ENCODE assay signal across 18 cellular contexts in the genomic region with DNA sequence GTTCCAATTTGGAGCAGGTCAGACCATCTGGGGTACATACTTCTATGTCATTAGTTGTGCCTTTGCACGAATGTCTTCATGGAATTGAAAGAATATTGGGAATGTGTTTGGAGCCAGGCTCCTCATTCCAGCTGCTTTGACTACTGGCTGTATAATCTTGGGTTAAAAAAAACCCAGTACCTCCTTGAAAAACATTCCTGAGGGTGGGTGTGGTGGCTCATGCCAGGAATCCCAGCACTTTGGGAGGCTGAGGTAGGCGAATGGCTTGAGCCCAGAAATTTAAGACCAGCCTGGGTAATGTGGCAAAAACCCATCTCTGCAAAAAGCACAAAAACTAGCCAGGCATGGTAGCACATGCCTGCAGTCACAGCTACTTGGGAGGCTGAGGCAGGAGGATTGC.
DNase-seq lines count a peak whose midpoint lies in the region; ATAC-seq, FAIRE-seq and TF ChIP-seq lines count a peak whose summit lies in the region.
"Had no signal": no experiment of that assay in that cellular context is flagged by ENCODE, and none has a peak within 500 bp of the region (broad histone marks: within the 10 kb centered on the region; RNA-seq: fewer than 3 reads in every experiment).

No MANE protein-coding gene starts in this region.

- peak; percentile 59 for ATAC-seq in GM23338
- ATAC-seq in activated CD4-positive, CD25-positive, alpha-beta regulatory T cell treated with anti-CD3 and anti-CD28 coated beads, Interleukin-2, amount 50 U/mL, for 24 hours, result no peak

- H3F3A ChIP-seq in GM23338 (replicated peaks; ENCODE audit: low read depth), result no peaks in the 10 kb centered on the region
- H3F3A ChIP-seq in neural progenitor cell (ENCODE audit: low read depth), result no peaks in the 10 kb centered on the region

- POLR2A ChIA-PET in H1 (lab: Charles Lee; ENCODE audit: partially characterized antibody), result no interaction called here

- peak; percentile 55 for DNase-seq in GM23338 (ENCODE audit: low spot score)
- DNase-seq in H1 (ENCODE audit: low read depth in 1 of 2, low spot score in 2 of 2), result no peak
- DNase-seq in neural progenitor cell (ENCODE audit: low spot score), result peak; percentile 27
- no peak for DNase-seq in adrenal gland
- DNase-seq in colonic mucosa, result no peak
- DNase-seq: C1 segment of cervical spinal cord; Caco-2; CD4-positive, alpha-beta memory T cell; DMS153; DND-41; EL; GF-D8; GOT3; H7; HCEC 1CT had no signal

- H3K4me3 Mint-ChIP-seq in GM23338 (no peak overlapping the region), neural progenitor cell (no peak overlapping the region)
- H3K4me3 Mint-ChIP-seq: CD4-positive, alpha-beta memory T cell had no signal

- no peak overlapping the region for H3K23ac ChIP-seq in H1 (ENCODE audit: insufficient read length)

- H2BK15ac ChIP-seq in H1 (ENCODE audit: low read length), result no peak overlapping the region

- no peak overlapping the region for H2AK5ac ChIP-seq in H1 (ENCODE audit: low read depth, low read length)

- H2AFZ ChIP-seq in GM23338 (peak overlapping the region; percentile 59; the same call in 1 of the 2 replicates), H1 (ENCODE audit: low read length) (no peak overlapping the region), neural progenitor cell (replicated peaks) (no peak overlapping the region)

- H3K4me1 ChIP-seq in GM23338 (ENCODE audit: insufficient read depth), result no peaks in the 10 kb centered on the region
- peaks cover 0 to 2% (median 0%) of the 10 kb centered on the region in 4 experiments; a peak in 1 of 7 replicates for H3K4me1 ChIP-seq in H1 (replicated peaks in 1 of 4; ENCODE audit: control insufficient read depth in 3 of 4, insufficient read depth in 4 of 4, low read length in 3 of 4)
- H3K4me1 ChIP-seq in neural progenitor cell, result no peaks in the 10 kb centered on the region
- H3K4me1 ChIP-seq in adrenal gland (replicated peaks in 1 of 2), result peaks cover 3 to 6% of the 10 kb centered on the region in 2 donors
- H3K4me1 ChIP-seq in colonic mucosa, result no peaks in the 10 kb centered on the region
- H3K4me1 ChIP-seq: Caco-2 had no signal

- CTCF ChIA-PET in H1 (lab: Charles Lee; ENCODE audit: partially characterized antibody), result interaction anchor here (1.6 kb wide), 1 partner anchor 282 kb away, joined by 3 read pairs; no protein-coding TSS in a partner anchor

- H3K23me2 ChIP-seq in H1 (ENCODE audit: low read depth, low read length), result peaks cover 2% of the 10 kb centered on the region; the same call in 1 of the 2 replicates

- H3K27ac Mint-ChIP-seq in GM23338, result no peak overlapping the region
- H3K27ac Mint-ChIP-seq in neural progenitor cell, result no peak overlapping the region
- H3K27ac Mint-ChIP-seq: CD4-positive, alpha-beta memory T cell had no signal

- no peak overlapping the region for H4K8ac ChIP-seq in H1 (ENCODE audit: extremely low read depth, insufficient read depth, low read length)

- H2BK20ac ChIP-seq in H1 (ENCODE audit: low read length), result no peak overlapping the region

- no peak for TF ChIP-seq POLR2A in H1 (IDR thresholded peaks at IDR 0.05; ENCODE audit: control extremely low read depth in 1 of 2, low read depth in 2 of 2, low read length in 2 of 2)
- no peak for TF ChIP-seq POLR2A in adrenal gland (IDR thresholded peaks at IDR 0.05)

- TF ChIP-seq RAD21 in H1 (IDR thresholded peaks at IDR 0.05 in 1 of 2, conservative IDR thresholded peaks at IDR 0.05 in 1 of 2; ENCODE audit: low read depth in 2 of 2, low read length in 2 of 2), result no peak

- peak; percentile 62 for FAIRE-seq in H1 (lab: Jason Lieb, UNC)
- FAIRE-seq: GM12891, GM18507 had no signal

- WGBS in H1 (ENCODE audit: extremely low coverage in 1 of 2, insufficient coverage in 1 of 2, insufficient read length in 1 of 2, insufficient replicate concordance in 2 of 2, low coverage in 1 of 2, low lambda C conversion rate in 2 of 2, missing lambda C conversion rate in 1 of 2), 2 experiments, result 73% methylated on average over 2 of the region's 2 CpGs; no CpG with 5 or more reads in 1 of the 2 experiments
- 47 to 65% (median 57%) methylated on average over 2 of the region's 2 CpGs for WGBS in adrenal gland, 4 donors

- H3K9ac ChIP-seq in H1 (replicated peaks in 1 of 4; ENCODE audit: extremely low read depth in 1 of 4, low read depth in 3 of 4, low read length in 3 of 4), result no peak overlapping the region
- H3K9ac ChIP-seq in neural progenitor cell, result no peak overlapping the region
- H3K9ac ChIP-seq in colonic mucosa (ENCODE audit: low read depth in 2 of 2, low read length in 2 of 2), result no peak overlapping the region

- no peaks in the 10 kb centered on the region for H3K79me1 ChIP-seq in H1 (ENCODE audit: low read depth, low read length)

- H3K14ac ChIP-seq in H1 (ENCODE audit: insufficient read length), result no peak overlapping the region

- no peak overlapping the region for H4K91ac ChIP-seq in H1 (replicated peaks; ENCODE audit: insufficient read length, low read length)

- H3K9me2 ChIP-seq in GM23338 (ENCODE audit: insufficient read depth), result 0 out of 2 replicates have a peak, but pooled peaks cover 3% of the 10 kb centered on the region

- H3K79me2 ChIP-seq in GM23338 (replicated peaks; ENCODE audit: insufficient read depth), result no peaks in the 10 kb centered on the region
- H3K79me2 ChIP-seq in H1 (ENCODE audit: control insufficient read depth in 1 of 2, insufficient read depth in 2 of 2, low read length in 2 of 2), result no peaks in the 10 kb centered on the region
- H3K79me2 ChIP-seq in neural progenitor cell (ENCODE audit: low read depth), result no peaks in the 10 kb centered on the region

- intact Hi-C loops in adrenal gland (cut with DNase I), result no loop called here
- intact Hi-C loops in colonic mucosa (cut with DNase I), result no loop called here

- H3K4me1 Mint-ChIP-seq in GM23338, result peaks cover 3% of the 10 kb centered on the region; the same call in 1 of the 3 replicates
- no peaks in the 10 kb centered on the region for H3K4me1 Mint-ChIP-seq in neural progenitor cell
- H3K4me1 Mint-ChIP-seq: CD4-positive, alpha-beta memory T cell had no signal

- H3K4me2 ChIP-seq in GM23338, result no peak overlapping the region
- no peak overlapping the region for H3K4me2 ChIP-seq in H1 (ENCODE audit: insufficient read depth in 1 of 2, low read depth in 2 of 2, low read length in 2 of 2)
- no peak overlapping the region for H3K4me2 ChIP-seq in neural progenitor cell

- H3K4me3 ChIP-seq in GM23338, result no peak overlapping the region
- no peak overlapping the region for H3K4me3 ChIP-seq in H1 (ENCODE audit: extremely low read depth in 1 of 4, insufficient read depth in 2 of 4, low read depth in 3 of 4, low read length in 4 of 4)
- no peak overlapping the region for H3K4me3 ChIP-seq in neural progenitor cell
- H3K4me3 ChIP-seq in adrenal gland, result no peak overlapping the region
- no peak overlapping the region for H3K4me3 ChIP-seq in colonic mucosa

- H3K27ac ChIP-seq in GM23338 (ENCODE audit: low read depth) (no peak overlapping the region), H1 (ENCODE audit: low read depth, low read length) (no peak overlapping the region), neural progenitor cell (no peak overlapping the region), adrenal gland (no peak overlapping the region), colonic mucosa (no peak overlapping the region)

- H4K20me1 ChIP-seq in GM23338 (replicated peaks; ENCODE audit: insufficient read depth), result no peaks in the 10 kb centered on the region
- H4K20me1 ChIP-seq in H1 (replicated peaks in 1 of 2; ENCODE audit: control insufficient read depth in 1 of 2, insufficient read depth in 2 of 2, low read length in 2 of 2), result no peaks in the 10 kb centered on the region
- H4K20me1 ChIP-seq in neural progenitor cell (ENCODE audit: low read depth), result no peaks in the 10 kb centered on the region

- H3K4ac ChIP-seq in H1 (replicated peaks; ENCODE audit: insufficient read length, low read depth, low read length), result no peak overlapping the region

- no peaks in the 10 kb centered on the region for H3K27me3 Mint-ChIP-seq in GM23338 (ENCODE audit: insufficient read depth, low read depth, poor library complexity)
- H3K27me3 Mint-ChIP-seq in neural progenitor cell (ENCODE audit: insufficient read depth, low read depth), result peaks cover 3% of the 10 kb centered on the region

- no peaks in the 10 kb centered on the region for H3K36me3 ChIP-seq in GM23338 (ENCODE audit: insufficient read depth)
- no peaks in the 10 kb centered on the region; a peak in 1 of 8 replicates for H3K36me3 ChIP-seq in H1 (ENCODE audit: control insufficient read depth in 2 of 4, insufficient read depth in 4 of 4, low read length in 3 of 4)
- H3K36me3 ChIP-seq in neural progenitor cell, result no peaks in the 10 kb centered on the region
- no peaks in the 10 kb centered on the region for H3K36me3 ChIP-seq in adrenal gland (replicated peaks in 1 of 2)
- H3K36me3 ChIP-seq in colonic mucosa, result no peaks in the 10 kb centered on the region

- H4K5ac ChIP-seq in H1 (ENCODE audit: insufficient read length, low read depth, low read length), result no peak overlapping the region

- H3K9me3 ChIP-seq in H1 (ENCODE audit: insufficient read depth in 2 of 2, low read depth in 1 of 2, low read length in 1 of 2) (peaks cover 0 to 8% of the 10 kb centered on the region in 2 experiments; a peak in 1 of 4 replicates), neural progenitor cell (ENCODE audit: low read depth) (no peaks in the 10 kb centered on the region), adrenal gland (replicated peaks in 1 of 3) (no peaks in the 10 kb centered on the region), colonic mucosa (no peaks in the 10 kb centered on the region)
- H3K9me3 ChIP-seq: Caco-2 had no signal

- no peaks in the 10 kb centered on the region for H3K27me3 ChIP-seq in GM23338 (ENCODE audit: insufficient read depth)
- no peaks in the 10 kb centered on the region for H3K27me3 ChIP-seq in H1 (replicated peaks in 1 of 4; ENCODE audit: control insufficient read depth in 3 of 4, extremely low read depth in 1 of 4, insufficient read depth in 3 of 4, low read length in 3 of 4)
- H3K27me3 ChIP-seq in neural progenitor cell, result no peaks in the 10 kb centered on the region
- H3K27me3 ChIP-seq in adrenal gland, result peaks cover 4% of the 10 kb centered on the region
- H3K27me3 ChIP-seq in colonic mucosa, result no peaks in the 10 kb centered on the region

- no peak overlapping the region for H3K18ac ChIP-seq in H1 (ENCODE audit: extremely low read depth, low read length)

- H2BK12ac ChIP-seq in H1 (ENCODE audit: low read depth, low read length), result no peak overlapping the region

- H2BK120ac ChIP-seq in H1 (replicated peaks; ENCODE audit: low read depth, low read length), result no peak overlapping the region

- H3K36me3 Mint-ChIP-seq in GM23338 (ENCODE audit: low read depth), result no peaks in the 10 kb centered on the region
- H3K36me3 Mint-ChIP-seq in neural progenitor cell, result no peaks in the 10 kb centered on the region

- no peak for TF ChIP-seq CTCF in GM23338 (conservative IDR thresholded peaks at IDR 0.05; ENCODE audit: low read depth in 2 of 2)
- no peak for TF ChIP-seq CTCF in H1 (IDR thresholded peaks at IDR 0.05; ENCODE audit: control extremely low read depth in 1 of 3, insufficient read depth in 1 of 3, low read depth in 1 of 3, low read length in 3 of 3)
- no peak for TF ChIP-seq CTCF in neural progenitor cell (IDR thresholded peaks at IDR 0.05)
- no peak for TF ChIP-seq CTCF in adrenal gland (IDR thresholded peaks at IDR 0.05)
- no peak for TF ChIP-seq CTCF in colonic mucosa (IDR thresholded peaks at IDR 0.05)

- peaks cover 10% of the 10 kb centered on the region; the same call in 2 of the 3 replicates for H3K9me3 Mint-ChIP-seq in GM23338
- H3K9me3 Mint-ChIP-seq in neural progenitor cell, result peaks cover 11% of the 10 kb centered on the region

- no peak overlapping the region for H3K56ac ChIP-seq in H1 (replicated peaks; ENCODE audit: insufficient read length, low read depth, low read length)

- H2BK5ac ChIP-seq in H1 (ENCODE audit: low read depth, low read length), result no peak overlapping the region

- TF ChIP-seq EP300 in H1 (IDR thresholded peaks at IDR 0.05; ENCODE audit: borderline replicate concordance in 1 of 2, low read depth in 2 of 2, low read length in 2 of 2), result no peak

Comparison
In these comparisons a context has a peak if more than half of its experiments do, and no peak if none do; other contexts are left out.
1. DNase-seq: peak in GM23338 (single experiment) and neural progenitor cell (single experiment); none in H1 (0 of 2), adrenal gland (0 of 7) and colonic mucosa (single experiment).